In the genomic region with DNA sequence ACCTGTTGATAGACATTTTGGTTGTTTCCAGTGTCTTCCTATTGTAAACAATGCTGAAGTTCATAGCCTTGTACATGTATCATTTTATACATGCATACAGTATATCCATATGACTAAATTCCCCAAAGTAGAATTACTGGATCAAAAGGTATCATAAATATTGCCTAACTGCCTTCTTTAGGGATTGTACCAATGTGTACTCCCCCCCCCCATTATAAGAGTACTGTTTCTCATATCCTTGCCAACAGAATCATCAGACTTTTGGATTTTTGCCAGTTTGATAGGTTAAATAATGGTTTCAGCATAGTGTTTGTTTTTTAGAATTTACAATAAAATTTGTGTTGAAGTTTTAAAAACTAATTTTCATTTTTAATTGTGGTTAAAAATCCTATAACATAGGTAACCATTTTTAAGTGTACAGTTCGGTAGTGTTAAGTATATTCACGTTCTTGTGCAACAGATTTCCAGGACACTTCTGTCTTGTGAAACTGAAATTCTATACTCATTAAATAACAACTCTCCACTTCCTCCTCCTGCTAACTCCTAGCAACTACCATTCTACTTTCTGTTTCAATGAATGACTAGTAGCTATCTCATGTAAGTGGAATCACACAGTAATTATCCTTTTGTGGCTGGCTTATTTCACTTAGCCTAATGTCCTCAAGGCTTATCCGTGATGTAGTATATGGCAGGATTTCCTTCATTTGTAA, we compare ENCODE assay signal across 9 cellular contexts. TPM values are rescaled to one million over a fixed set of nuclear protein-coding genes. Genes with fewer than 3 reads are reported as not detected.
DNase-seq lines count a peak whose midpoint lies in the region; ATAC-seq and TF ChIP-seq lines count a peak whose summit lies in the region.
"Had no signal": no experiment of that assay in that cellular context is flagged by ENCODE, and none has a peak within 500 bp of the region (broad histone marks: within the 10 kb centered on the region; RNA-seq: fewer than 3 reads in every experiment).

No MANE protein-coding gene starts in this region.

- no peaks in the 10 kb centered on the region for H3K36me3 ChIP-seq in heart left ventricle
- H3K36me3 ChIP-seq: cardiac muscle cell had no signal

- H3K27ac ChIP-seq in heart left ventricle = peak overlapping the region in 1 of 12 donors; percentile 87
- H3K27ac ChIP-seq: cardiac muscle cell had no signal

- no peak for TF ChIP-seq POLR2A in heart left ventricle (IDR thresholded peaks at IDR 0.05)

- peak in 3 of 4 donors; percentile 30 to 61 (median 38) for ATAC-seq in heart left ventricle
- no peak for ATAC-seq in Right ventricle myocardium inferior
- ATAC-seq in HG02870 (IDR thresholded peaks at IDR 0.05; ENCODE audit: unreplicated experiment) = peak; percentile 94
- peak; percentile 82 for ATAC-seq in activated CD8-positive, alpha-beta T cell treated with anti-CD3 and anti-CD28 coated beads, Interleukin-2, amount 10 ng/mL, durations not matched to agents 7 days and 5 days

- peaks cover 3% of the 10 kb centered on the region for H3K9me3 Mint-ChIP-seq in activated CD8-positive, alpha-beta T cell treated with anti-CD3 and anti-CD28 coated beads, Interleukin-2, amount 10 ng/mL, durations not matched to agents 7 days and 5 days (ENCODE audit: insufficient read depth)
- H3K9me3 Mint-ChIP-seq in mesothelial cell of epicardium = no peaks in the 10 kb centered on the region

- H3K9me3 ChIP-seq in heart left ventricle = no peaks in the 10 kb centered on the region

- peaks cover 0 to 29% (median 0%) of the 10 kb centered on the region in 12 donors for H3K4me1 ChIP-seq in heart left ventricle

- H3K27me3 Mint-ChIP-seq in activated CD8-positive, alpha-beta T cell treated with anti-CD3 and anti-CD28 coated beads, Interleukin-2, amount 10 ng/mL, durations not matched to agents 7 days and 5 days (ENCODE audit: low read depth) = peaks cover 2% of the 10 kb centered on the region
- no peaks in the 10 kb centered on the region for H3K27me3 Mint-ChIP-seq in mesothelial cell of epicardium (ENCODE audit: low read depth)

- no peaks in the 10 kb centered on the region for H3K27me3 ChIP-seq in heart left ventricle
- H3K27me3 ChIP-seq: cardiac muscle cell had no signal

- POLR2A ChIA-PET in activated CD8-positive, alpha-beta T cell treated with anti-CD3 and anti-CD28 coated beads, Interleukin-2, amount 10 ng/mL, durations not matched to agents 7 days and 5 days (lab: Charles Lee) = no interaction called here

- intact Hi-C loops in heart left ventricle (cut with DNase I) = no loop called here
- intact Hi-C loops in Right ventricle myocardium inferior (cut with DNase I) = no loop called here

- TF ChIP-seq CTCF in heart left ventricle (IDR thresholded peaks at IDR 0.05) (no peak), mesothelial cell of epicardium (IDR thresholded peaks at IDR 0.05; ENCODE audit: unreplicated experiment) (no peak)

- H3K4me3 ChIP-seq in heart left ventricle = no peak overlapping the region
- H3K4me3 ChIP-seq: cardiac muscle cell had no signal

- CTCF ChIA-PET in activated CD8-positive, alpha-beta T cell treated with anti-CD3 and anti-CD28 coated beads, Interleukin-2, amount 10 ng/mL, durations not matched to agents 7 days and 5 days (lab: Charles Lee) = interaction anchor here (1.3 kb wide), 3 partner anchors 12 to 78 kb away, joined by 3 to 4 read pairs (median 4); a partner anchor contains a TSS

- WGBS in heart left ventricle, 4 donors = 45 to 60% (median 53%) methylated on average over 3 of the region's 3 CpGs

- H3K27ac Mint-ChIP-seq in activated CD8-positive, alpha-beta T cell treated with anti-CD3 and anti-CD28 coated beads, Interleukin-2, amount 10 ng/mL, durations not matched to agents 7 days and 5 days = peak overlapping the region; percentile 41
- H3K27ac Mint-ChIP-seq in mesothelial cell of epicardium = peak overlapping the region; percentile 87

- no peaks in the 10 kb centered on the region for H3K36me3 Mint-ChIP-seq in activated CD8-positive, alpha-beta T cell treated with anti-CD3 and anti-CD28 coated beads, Interleukin-2, amount 10 ng/mL, durations not matched to agents 7 days and 5 days (ENCODE audit: low read depth)
- peaks cover 3% of the 10 kb centered on the region for H3K36me3 Mint-ChIP-seq in mesothelial cell of epicardium

- H3K4me3 Mint-ChIP-seq in activated CD8-positive, alpha-beta T cell treated with anti-CD3 and anti-CD28 coated beads, Interleukin-2, amount 10 ng/mL, durations not matched to agents 7 days and 5 days = no peak overlapping the region
- no peak overlapping the region for H3K4me3 Mint-ChIP-seq in mesothelial cell of epicardium

- no peak for DNase-seq in heart left ventricle
- no peak for DNase-seq in Right ventricle myocardium inferior (ENCODE audit: missing footprints)
- DNase-seq in NCI-H1417 treated with DMSO at 0.1 percent for 48 hours (lab: John Stamatoyannopoulos, UW) = peak; percentile 42
- DNase-seq in activated CD8-positive, alpha-beta T cell treated with anti-CD3 and anti-CD28 coated beads, Interleukin-2, amount 10 ng/mL, durations not matched to agents 7 days and 5 days = no peak
- DNase-seq in mesothelial cell of epicardium (ENCODE audit: low spot score in 2 of 2, unreplicated experiment in 2 of 2) = no peak
- no peak for DNase-seq in inferior parietal cortex (ENCODE audit: extremely low spot score)
- DNase-seq in HuH-7.5 (ENCODE audit: low spot score) = no peak

- peaks cover 15% of the 10 kb centered on the region for H3K4me1 Mint-ChIP-seq in activated CD8-positive, alpha-beta T cell treated with anti-CD3 and anti-CD28 coated beads, Interleukin-2, amount 10 ng/mL, durations not matched to agents 7 days and 5 days (ENCODE audit: low read depth)
- peaks cover 37% of the 10 kb centered on the region for H3K4me1 Mint-ChIP-seq in mesothelial cell of epicardium

RNA-seq across cellular contexts. Expression of a gene that starts 30.8 kb away (rescaled TPM):
- total RNA-seq in heart left ventricle = 10 to 100 TPM in 6 of 9 donors, 1 to 10 TPM in 3; 4.8 to 18.5 (median 11.4) TPM
- 10 to 100 TPM in 1 of 2 donors, 1 to 10 TPM in 1; 6.6 to 10.1 TPM for polyA plus RNA-seq in heart left ventricle
- 8.0 TPM for total RNA-seq in Right ventricle myocardium inferior
- 10 to 100 TPM; 10.6 to 12.4 TPM for total RNA-seq in activated CD8-positive, alpha-beta T cell treated with anti-CD3 and anti-CD28 coated beads, Interleukin-2, amount 10 ng/mL, durations not matched to agents 7 days and 5 days
- total RNA-seq in mesothelial cell of epicardium = 40.3 to 42.7 TPM (median 40.3 TPM) in 3 replicates
